In genomic region chr5:142770650-142771609, GRCh38 we compare ENCODE assay signal across 1 cellular context.
TF ChIP-seq lines count a peak whose summit lies in the region.

No MANE protein-coding gene starts in this region.

TF ChIP-seq in GM12878, 131 proteins besides CTCF, POLR2A, EP300 and RAD21 (continued from another document):
- TF ChIP-seq MAX (IDR thresholded peaks at IDR 0.05; ENCODE audit: low read depth, low read length) (no peak), RELA (IDR thresholded peaks at IDR 0.05; ENCODE audit: borderline replicate concordance, partially characterized antibody) (no peak), SREBF2 (IDR thresholded peaks at IDR 0.05; ENCODE audit: low read length) (no peak), MEF2B (IDR thresholded peaks at IDR 0.05; ENCODE audit: partially characterized antibody, poor library complexity, severe bottlenecking) (peak; percentile 85), NR2F1 (conservative IDR thresholded peaks at IDR 0.05) (0 out of 2 replicates have a peak, but pooled peaks have one; percentile 17), PML (IDR thresholded peaks at IDR 0.05; ENCODE audit: low read length) (no peak), BACH1 (IDR thresholded peaks at IDR 0.05; ENCODE audit: borderline replicate concordance) (0 out of 2 replicates have a peak, but pooled peaks have one; percentile 33), EZH2 (IDR thresholded peaks at IDR 0.05; ENCODE audit: borderline replicate concordance, control insufficient read depth, low read depth, low read length) (no peak), EED (IDR thresholded peaks at IDR 0.05; ENCODE audit: low read depth) (no peak), RBBP5 (conservative IDR thresholded peaks at IDR 0.05) (no peak), EGR1 (IDR thresholded peaks at IDR 0.05; ENCODE audit: borderline replicate concordance in 1 of 2, low read depth in 2 of 2, low read length in 2 of 2) (peak in 1 of 2 experiments; percentile 48; a peak in 1 of 3 replicates), MTA2 (IDR thresholded peaks at IDR 0.05; ENCODE audit: low read depth) (no peak), IKZF2 (IDR thresholded peaks at IDR 0.05) (peak in 1 of 2 experiments; percentile 11; a peak in 1 of 4 replicates)
- TF ChIP-seq, protein P1, sequence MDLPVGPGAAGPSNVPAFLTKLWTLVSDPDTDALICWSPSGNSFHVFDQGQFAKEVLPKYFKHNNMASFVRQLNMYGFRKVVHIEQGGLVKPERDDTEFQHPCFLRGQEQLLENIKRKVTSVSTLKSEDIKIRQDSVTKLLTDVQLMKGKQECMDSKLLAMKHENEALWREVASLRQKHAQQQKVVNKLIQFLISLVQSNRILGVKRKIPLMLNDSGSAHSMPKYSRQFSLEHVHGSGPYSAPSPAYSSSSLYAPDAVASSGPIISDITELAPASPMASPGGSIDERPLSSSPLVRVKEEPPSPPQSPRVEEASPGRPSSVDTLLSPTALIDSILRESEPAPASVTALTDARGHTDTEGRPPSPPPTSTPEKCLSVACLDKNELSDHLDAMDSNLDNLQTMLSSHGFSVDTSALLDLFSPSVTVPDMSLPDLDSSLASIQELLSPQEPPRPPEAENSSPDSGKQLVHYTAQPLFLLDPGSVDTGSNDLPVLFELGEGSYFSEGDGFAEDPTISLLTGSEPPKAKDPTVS (IDR thresholded peaks at IDR 0.05; ENCODE audit: low read depth, low read length): no peak
- TF ChIP-seq, protein P2, sequence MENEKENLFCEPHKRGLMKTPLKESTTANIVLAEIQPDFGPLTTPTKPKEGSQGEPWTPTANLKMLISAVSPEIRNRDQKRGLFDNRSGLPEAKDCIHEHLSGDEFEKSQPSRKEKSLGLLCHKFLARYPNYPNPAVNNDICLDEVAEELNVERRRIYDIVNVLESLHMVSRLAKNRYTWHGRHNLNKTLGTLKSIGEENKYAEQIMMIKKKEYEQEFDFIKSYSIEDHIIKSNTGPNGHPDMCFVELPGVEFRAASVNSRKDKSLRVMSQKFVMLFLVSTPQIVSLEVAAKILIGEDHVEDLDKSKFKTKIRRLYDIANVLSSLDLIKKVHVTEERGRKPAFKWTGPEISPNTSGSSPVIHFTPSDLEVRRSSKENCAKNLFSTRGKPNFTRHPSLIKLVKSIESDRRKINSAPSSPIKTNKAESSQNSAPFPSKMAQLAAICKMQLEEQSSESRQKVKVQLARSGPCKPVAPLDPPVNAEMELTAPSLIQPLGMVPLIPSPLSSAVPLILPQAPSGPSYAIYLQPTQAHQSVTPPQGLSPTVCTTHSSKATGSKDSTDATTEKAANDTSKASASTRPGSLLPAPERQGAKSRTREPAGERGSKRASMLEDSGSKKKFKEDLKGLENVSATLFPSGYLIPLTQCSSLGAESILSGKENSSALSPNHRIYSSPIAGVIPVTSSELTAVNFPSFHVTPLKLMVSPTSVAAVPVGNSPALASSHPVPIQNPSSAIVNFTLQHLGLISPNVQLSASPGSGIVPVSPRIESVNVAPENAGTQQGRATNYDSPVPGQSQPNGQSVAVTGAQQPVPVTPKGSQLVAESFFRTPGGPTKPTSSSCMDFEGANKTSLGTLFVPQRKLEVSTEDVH (IDR thresholded peaks at IDR 0.05; ENCODE audit: low read depth, partially characterized antibody): no peak
